ENCODE assay signal across 20 cellular contexts in genomic region chr19:47561440-47562045, GRCh38. TPM values are rescaled to one million over a fixed set of nuclear protein-coding genes. Genes with fewer than 3 reads are reported as not detected.
"Had no signal": no experiment of that assay in that cellular context is flagged by ENCODE, and none has a peak within 500 bp of the region (broad histone marks: within the 10 kb centered on the region; RNA-seq: fewer than 3 reads in every experiment).

No MANE protein-coding gene starts in this region.

- DNase-seq: activated CD4-positive, alpha-beta T cell treated with anti-CD3 and anti-CD28 coated beads for 48 hours; activated CD8-positive, alpha-beta memory T cell treated with anti-CD3 and anti-CD28 coated beads, Interleukin-2, amount 50 U/mL, for 4 hours; activated CD8-positive, alpha-beta T cell treated with anti-CD3 and anti-CD28 coated beads, Interleukin-2, amount 10 ng/mL, durations not matched to agents 7 days and 5 days; activated naive CD4-positive, alpha-beta T cell; activated naive CD8-positive, alpha-beta T cell treated with anti-CD3 and anti-CD28 coated beads, Interleukin-2, amount 10 ng/mL, durations not matched to agents 7 days and 5 days; aorta; cerebellar nuclear complex; effector memory CD8-positive, alpha-beta T cell; nephron progenitor cell; occipital lobe; psoas muscle; stimulated activated CD4-positive, alpha-beta T cell treated with anti-CD3 and anti-CD28 coated beads, Interleukin-2, amount 100 ng/mL, for 48 hours; stimulated activated naive B cell treated with anti-CD40 and anti-IgM and Interleukin-4, amounts not matched to agents 10 μg/mL and 1 μg/mL and 100 μg/mL, for 72 hours had no signal

- H3K9me3 ChIP-seq: breast epithelium, psoas muscle had no signal

- H3K4me1 ChIP-seq: breast epithelium, foreskin keratinocyte, psoas muscle had no signal

- H3K36me3 ChIP-seq: breast epithelium had no signal

- H3K9me3 Mint-ChIP-seq: activated naive CD8-positive, alpha-beta T cell treated with anti-CD3 and anti-CD28 coated beads, Interleukin-2, amount 10 ng/mL, durations not matched to agents 7 days and 5 days; dendritic cell treated with granulocyte-macrophage colony-stimulating factor and Interleukin-4, amounts not matched to agents 40 ng/mL and 50 ng/mL, for 4 days; effector memory CD8-positive, alpha-beta T cell; nephron progenitor cell; stimulated activated naive B cell treated with anti-CD40 and anti-IgM and Interleukin-4, amounts not matched to agents 10 μg/mL and 1 μg/mL and 100 μg/mL, for 72 hours; type B pancreatic cell; WTC11 had no signal

- H3K4me3 Mint-ChIP-seq: activated CD8-positive, alpha-beta T cell treated with anti-CD3 and anti-CD28 coated beads, Interleukin-2, amount 10 ng/mL, durations not matched to agents 7 days and 5 days; activated naive CD8-positive, alpha-beta T cell treated with anti-CD3 and anti-CD28 coated beads, Interleukin-2, amount 10 ng/mL, durations not matched to agents 7 days and 5 days; dendritic cell treated with granulocyte-macrophage colony-stimulating factor and Interleukin-4, amounts not matched to agents 40 ng/mL and 50 ng/mL, for 4 days; effector memory CD8-positive, alpha-beta T cell; nephron progenitor cell; stimulated activated naive B cell treated with anti-CD40 and anti-IgM and Interleukin-4, amounts not matched to agents 10 μg/mL and 1 μg/mL and 100 μg/mL, for 72 hours; type B pancreatic cell; WTC11 had no signal

- H3K27ac Mint-ChIP-seq: activated CD8-positive, alpha-beta T cell treated with anti-CD3 and anti-CD28 coated beads, Interleukin-2, amount 10 ng/mL, durations not matched to agents 7 days and 5 days; activated naive CD8-positive, alpha-beta T cell treated with anti-CD3 and anti-CD28 coated beads, Interleukin-2, amount 10 ng/mL, durations not matched to agents 7 days and 5 days; dendritic cell treated with granulocyte-macrophage colony-stimulating factor and Interleukin-4, amounts not matched to agents 40 ng/mL and 50 ng/mL, for 4 days; nephron progenitor cell; stimulated activated naive B cell treated with anti-CD40 and anti-IgM and Interleukin-4, amounts not matched to agents 10 μg/mL and 1 μg/mL and 100 μg/mL, for 72 hours; type B pancreatic cell; WTC11 had no signal

- H3K36me3 Mint-ChIP-seq: activated naive CD8-positive, alpha-beta T cell treated with anti-CD3 and anti-CD28 coated beads, Interleukin-2, amount 10 ng/mL, durations not matched to agents 7 days and 5 days; stimulated activated naive B cell treated with anti-CD40 and anti-IgM and Interleukin-4, amounts not matched to agents 10 μg/mL and 1 μg/mL and 100 μg/mL, for 72 hours; type B pancreatic cell; WTC11 had no signal

- FAIRE-seq: TTC549 had no signal

- H3K4me1 Mint-ChIP-seq: nephron progenitor cell; stimulated activated naive B cell treated with anti-CD40 and anti-IgM and Interleukin-4, amounts not matched to agents 10 μg/mL and 1 μg/mL and 100 μg/mL, for 72 hours had no signal

- H3K27ac ChIP-seq: breast epithelium, foreskin keratinocyte, psoas muscle had no signal

- H3K4me3 ChIP-seq: breast epithelium, psoas muscle had no signal

- ATAC-seq: activated CD8-positive, alpha-beta T cell treated with anti-CD3 and anti-CD28 coated beads, Interleukin-2, amount 10 ng/mL, durations not matched to agents 7 days and 5 days; effector memory CD8-positive, alpha-beta T cell; foreskin keratinocyte; psoas muscle; stimulated activated naive B cell treated with anti-CD40 and anti-IgM and Interleukin-4, amounts not matched to agents 10 μg/mL and 1 μg/mL and 100 μg/mL, for 72 hours; WTC11 had no signal

- H3K27me3 ChIP-seq: breast epithelium, foreskin keratinocyte had no signal

- H3K27me3 Mint-ChIP-seq: effector memory CD8-positive, alpha-beta T cell; type B pancreatic cell had no signal

RNA-seq across cellular contexts. Expression of gene ZNF541, which starts 11.4 kb away (rescaled TPM):
- total RNA-seq: foreskin keratinocyte, kidney epithelial cell, occipital lobe had no signal
- polyA plus RNA-seq: foreskin keratinocyte had no signal
